ENCODE assay signal across 2 cellular contexts in the genomic region with DNA sequence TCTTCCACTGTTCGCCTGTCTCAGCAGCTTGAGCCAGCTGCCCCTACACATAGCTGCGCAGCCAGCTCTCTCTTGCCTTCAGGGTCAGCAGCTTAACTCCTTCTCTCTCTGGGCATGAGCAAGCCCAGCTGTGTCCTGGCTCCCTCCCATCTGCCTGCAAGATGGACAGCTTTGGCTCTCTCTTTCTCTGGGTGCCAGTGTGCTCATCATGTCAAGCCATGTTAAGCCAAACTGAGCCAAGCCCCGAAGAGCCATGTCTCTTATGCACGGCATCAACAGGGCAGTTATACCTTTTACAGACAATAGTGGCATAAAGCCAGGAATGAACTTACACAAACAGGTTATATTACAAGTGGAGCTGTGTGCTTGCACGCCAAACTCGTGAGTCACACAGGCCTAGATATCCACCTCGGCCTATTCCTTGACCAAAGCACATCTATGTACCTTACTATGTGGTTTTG.
A peak's percentile ranks its signal among the peaks of the same experiment; 100 is the strongest.
TF ChIP-seq lines count a peak whose summit lies in the region.

No MANE protein-coding gene starts in this region.

TF ChIP-seq in Ishikawa, 13 proteins besides CTCF, POLR2A, EP300 and RAD21:
- TF ChIP-seq NFIC (IDR thresholded peaks at IDR 0.05) (peak; percentile 82), TEAD4 (IDR thresholded peaks at IDR 0.05) (peak; percentile 18; the same call in 1 of the 2 replicates), TCF12 (IDR thresholded peaks at IDR 0.05; ENCODE audit: low read depth) (peak; percentile 28; the same call in 1 of the 2 replicates)

TF ChIP-seq in endothelial cell of umbilical vein, 7 proteins besides CTCF, POLR2A, EP300 and RAD21:
- TF ChIP-seq JUN (IDR thresholded peaks at IDR 0.05; ENCODE audit: borderline replicate concordance, insufficient read depth, insufficient read length, low read depth) (peak; percentile 28), FOS (IDR thresholded peaks at IDR 0.05; ENCODE audit: borderline replicate concordance, insufficient read depth, low read length) (peak; percentile 37)
